In genomic region chr13:40626977-40627376, GRCh38 we compare ENCODE assay signal across 23 cellular contexts. TPM values are rescaled to one million over a fixed set of nuclear protein-coding genes. Genes with fewer than 3 reads are reported as not detected.
DNase-seq lines count a peak whose midpoint lies in the region; ATAC-seq and TF ChIP-seq lines count a peak whose summit lies in the region.
"Had no signal": no experiment of that assay in that cellular context is flagged by ENCODE, and none has a peak within 500 bp of the region (broad histone marks: within the 10 kb centered on the region; RNA-seq: fewer than 3 reads in every experiment).

No MANE protein-coding gene starts in this region.

- no peak for TF ChIP-seq CTCF in mesothelial cell of epicardium (IDR thresholded peaks at IDR 0.05; ENCODE audit: unreplicated experiment)

- CTCF ChIA-PET in activated CD8-positive, alpha-beta memory T cell treated with anti-CD3 and anti-CD28 coated beads, Interleukin-2, amount 10 ng/mL, durations not matched to agents 7 days and 5 days (lab: Charles Lee) = no interaction called here

- H3K27me3 Mint-ChIP-seq in stimulated activated naive CD8-positive, alpha-beta T cell treated with anti-CD3 and anti-CD28 coated beads, Interleukin-15, Interleukin-2, amounts not matched to agents 100 ng/mL and 50 ng/mL, for 24 hours = no peaks in the 10 kb centered on the region
- no peaks in the 10 kb centered on the region for H3K27me3 Mint-ChIP-seq in stimulated activated naive CD8-positive, alpha-beta T cell treated with anti-CD3 and anti-CD28 coated beads, Interleukin-15, amount 100 ng/mL, for 72 hours
- no peaks in the 10 kb centered on the region for H3K27me3 Mint-ChIP-seq in activated T-helper 17 cell treated with anti-CD3 and anti-CD28 coated beads, Interleukin-2, amount 50 U/mL, for 72 hours
- no peaks in the 10 kb centered on the region for H3K27me3 Mint-ChIP-seq in mesothelial cell of epicardium (ENCODE audit: low read depth)
- H3K27me3 Mint-ChIP-seq in activated CD8-positive, alpha-beta memory T cell treated with anti-CD3 and anti-CD28 coated beads, Interleukin-2, amount 10 ng/mL, durations not matched to agents 7 days and 5 days = no peaks in the 10 kb centered on the region
- H3K27me3 Mint-ChIP-seq: brain had no signal

- H3K36me3 Mint-ChIP-seq in stimulated activated naive CD8-positive, alpha-beta T cell treated with anti-CD3 and anti-CD28 coated beads, Interleukin-15, Interleukin-2, amounts not matched to agents 100 ng/mL and 50 ng/mL, for 24 hours (ENCODE audit: low read depth) = peaks cover 33% of the 10 kb centered on the region
- H3K36me3 Mint-ChIP-seq in activated T-helper 17 cell treated with anti-CD3 and anti-CD28 coated beads, Interleukin-2, amount 50 U/mL, for 72 hours (ENCODE audit: low read depth) = peaks cover 69% of the 10 kb centered on the region
- peaks cover 9% of the 10 kb centered on the region for H3K36me3 Mint-ChIP-seq in mesothelial cell of epicardium
- H3K36me3 Mint-ChIP-seq in activated CD8-positive, alpha-beta memory T cell treated with anti-CD3 and anti-CD28 coated beads, Interleukin-2, amount 10 ng/mL, durations not matched to agents 7 days and 5 days = peaks cover 33% of the 10 kb centered on the region

- ATAC-seq in stimulated activated naive CD8-positive, alpha-beta T cell treated with anti-CD3 and anti-CD28 coated beads, Interleukin-15, amount 100 ng/mL, for 72 hours = no peak
- no peak for ATAC-seq in activated T-helper 17 cell treated with anti-CD3 and anti-CD28 coated beads, Interleukin-2, amount 50 U/mL, for 72 hours (replicated peaks)
- ATAC-seq in activated CD8-positive, alpha-beta memory T cell treated with anti-CD3 and anti-CD28 coated beads, Interleukin-2, amount 10 ng/mL, durations not matched to agents 7 days and 5 days = no peak

- peaks cover 92% of the 10 kb centered on the region for H3K4me1 Mint-ChIP-seq in stimulated activated naive CD8-positive, alpha-beta T cell treated with anti-CD3 and anti-CD28 coated beads, Interleukin-15, Interleukin-2, amounts not matched to agents 100 ng/mL and 50 ng/mL, for 24 hours (ENCODE audit: low read depth)
- H3K4me1 Mint-ChIP-seq in stimulated activated naive CD8-positive, alpha-beta T cell treated with anti-CD3 and anti-CD28 coated beads, Interleukin-15, amount 100 ng/mL, for 72 hours = peaks cover 89% of the 10 kb centered on the region
- H3K4me1 Mint-ChIP-seq in activated T-helper 17 cell treated with anti-CD3 and anti-CD28 coated beads, Interleukin-2, amount 50 U/mL, for 72 hours = peaks cover 50% of the 10 kb centered on the region
- H3K4me1 Mint-ChIP-seq in mesothelial cell of epicardium = peaks cover 31% of the 10 kb centered on the region
- H3K4me1 Mint-ChIP-seq in activated CD8-positive, alpha-beta memory T cell treated with anti-CD3 and anti-CD28 coated beads, Interleukin-2, amount 10 ng/mL, durations not matched to agents 7 days and 5 days = peaks cover 66% of the 10 kb centered on the region

- H3K27ac Mint-ChIP-seq in stimulated activated naive CD8-positive, alpha-beta T cell treated with anti-CD3 and anti-CD28 coated beads, Interleukin-15, Interleukin-2, amounts not matched to agents 100 ng/mL and 50 ng/mL, for 24 hours = peak overlapping the region; percentile 31
- H3K27ac Mint-ChIP-seq in stimulated activated naive CD8-positive, alpha-beta T cell treated with anti-CD3 and anti-CD28 coated beads, Interleukin-15, amount 100 ng/mL, for 72 hours = peak overlapping the region in 1 of 2 donors; percentile 31
- H3K27ac Mint-ChIP-seq in activated T-helper 17 cell treated with anti-CD3 and anti-CD28 coated beads, Interleukin-2, amount 50 U/mL, for 72 hours = peak overlapping the region; percentile 44
- H3K27ac Mint-ChIP-seq in mesothelial cell of epicardium = peak overlapping the region; percentile 36
- no peak overlapping the region for H3K27ac Mint-ChIP-seq in activated CD8-positive, alpha-beta memory T cell treated with anti-CD3 and anti-CD28 coated beads, Interleukin-2, amount 10 ng/mL, durations not matched to agents 7 days and 5 days
- H3K27ac Mint-ChIP-seq: brain had no signal

- H3K4me3 Mint-ChIP-seq in stimulated activated naive CD8-positive, alpha-beta T cell treated with anti-CD3 and anti-CD28 coated beads, Interleukin-15, Interleukin-2, amounts not matched to agents 100 ng/mL and 50 ng/mL, for 24 hours = no peak overlapping the region
- H3K4me3 Mint-ChIP-seq in stimulated activated naive CD8-positive, alpha-beta T cell treated with anti-CD3 and anti-CD28 coated beads, Interleukin-15, amount 100 ng/mL, for 72 hours = no peak overlapping the region
- peak overlapping the region; percentile 35 for H3K4me3 Mint-ChIP-seq in activated T-helper 17 cell treated with anti-CD3 and anti-CD28 coated beads, Interleukin-2, amount 50 U/mL, for 72 hours
- H3K4me3 Mint-ChIP-seq in mesothelial cell of epicardium = no peak overlapping the region
- no peak overlapping the region for H3K4me3 Mint-ChIP-seq in activated CD8-positive, alpha-beta memory T cell treated with anti-CD3 and anti-CD28 coated beads, Interleukin-2, amount 10 ng/mL, durations not matched to agents 7 days and 5 days
- H3K4me3 Mint-ChIP-seq: brain, CD14-positive monocyte had no signal

- no peaks in the 10 kb centered on the region for H3K9me3 Mint-ChIP-seq in stimulated activated naive CD8-positive, alpha-beta T cell treated with anti-CD3 and anti-CD28 coated beads, Interleukin-15, Interleukin-2, amounts not matched to agents 100 ng/mL and 50 ng/mL, for 24 hours
- no peaks in the 10 kb centered on the region for H3K9me3 Mint-ChIP-seq in stimulated activated naive CD8-positive, alpha-beta T cell treated with anti-CD3 and anti-CD28 coated beads, Interleukin-15, amount 100 ng/mL, for 72 hours
- no peaks in the 10 kb centered on the region for H3K9me3 Mint-ChIP-seq in activated T-helper 17 cell treated with anti-CD3 and anti-CD28 coated beads, Interleukin-2, amount 50 U/mL, for 72 hours
- H3K9me3 Mint-ChIP-seq in mesothelial cell of epicardium = peaks cover 5% of the 10 kb centered on the region
- no peaks in the 10 kb centered on the region for H3K9me3 Mint-ChIP-seq in activated CD8-positive, alpha-beta memory T cell treated with anti-CD3 and anti-CD28 coated beads, Interleukin-2, amount 10 ng/mL, durations not matched to agents 7 days and 5 days (ENCODE audit: low read depth)
- H3K9me3 Mint-ChIP-seq: brain, CD14-positive monocyte had no signal

- no peak for DNase-seq in stimulated activated naive CD8-positive, alpha-beta T cell treated with anti-CD3 and anti-CD28 coated beads, Interleukin-15, amount 100 ng/mL, for 72 hours
- no peak for DNase-seq in mesothelial cell of epicardium (ENCODE audit: low spot score in 2 of 2, unreplicated experiment in 2 of 2)
- no peak for DNase-seq in NCI-H1092 treated with DMSO at 0.1 percent for 48 hours (lab: John Stamatoyannopoulos, UW)
- DNase-seq in NCI-H526 (lab: John Stamatoyannopoulos, UW) = no peak
- DNase-seq in activated CD8-positive, alpha-beta memory T cell treated with anti-CD3 and anti-CD28 coated beads, Interleukin-2, amount 10 ng/mL, durations not matched to agents 7 days and 5 days = no peak
- no peak for DNase-seq in hepatic stellate cell (ENCODE audit: low spot score)
- DNase-seq: activated CD4-positive, alpha-beta T cell treated with anti-CD3 and anti-CD28 coated beads, Interleukin-2, amount 50 U/mL, for 1 hour; cortex of kidney; DMS53; GM23248; head of caudate nucleus; KBM-7; left ventricle myocardium inferior; NCI-H1694; NCI-H2171 treated with DMSO at 0.1 percent for 48 hours; NCI-H69; Right ventricle myocardium superior; stimulated activated CD4-positive, alpha-beta T cell treated with anti-CD3 and anti-CD28 coated beads, Interleukin-2, amount 100 ng/mL, for 48 hours; T-helper 1 cell had no signal

RNA-seq across cellular contexts. Expression of gene FOXO1, which starts 39.5 kb away (rescaled TPM):
- 10 to 100 TPM; 32.0 to 48.9 TPM for total RNA-seq in activated T-helper 17 cell treated with anti-CD3 and anti-CD28 coated beads, Interleukin-2, amount 50 U/mL, for 72 hours
- total RNA-seq in mesothelial cell of epicardium = 31.7 to 33.7 TPM (median 32.7 TPM) in 3 replicates
- 10 to 100 TPM; 20.2 to 27.1 TPM for total RNA-seq in activated CD8-positive, alpha-beta memory T cell treated with anti-CD3 and anti-CD28 coated beads, Interleukin-2, amount 10 ng/mL, durations not matched to agents 7 days and 5 days
